In the genomic region with DNA sequence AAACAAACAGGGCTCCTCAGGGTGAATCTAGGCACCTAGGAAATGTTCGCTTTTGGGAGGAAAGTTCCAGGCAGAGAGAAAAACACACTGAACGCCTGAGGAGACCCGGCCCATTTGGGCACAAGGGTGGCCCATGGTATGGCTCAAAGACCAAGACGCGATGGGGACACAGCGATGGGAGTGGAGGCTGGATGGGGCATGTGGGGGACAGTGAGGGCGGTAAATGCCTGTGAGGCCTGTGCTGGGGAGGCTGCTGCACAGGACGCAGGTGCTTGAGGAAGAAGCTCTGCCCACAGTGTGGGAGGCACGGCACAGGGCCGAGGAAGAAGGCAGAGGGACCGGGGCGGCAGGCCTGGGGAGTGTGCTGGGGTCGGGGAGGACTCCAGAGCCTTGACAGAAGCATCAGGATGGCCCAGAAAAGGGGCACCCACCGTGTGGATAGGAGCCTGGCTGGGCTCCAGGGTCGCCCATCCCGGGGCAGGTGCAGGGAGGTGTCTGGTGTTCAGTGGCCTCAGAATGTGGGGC, we compare ENCODE assay signal across 20 cellular contexts.
"Had no signal": no experiment of that assay in that cellular context is flagged by ENCODE, and none has a peak within 500 bp of the region (broad histone marks: within the 10 kb centered on the region; RNA-seq: fewer than 3 reads in every experiment).

No MANE protein-coding gene starts in this region.

- H3K4me1 ChIP-seq: heart right ventricle, upper lobe of right lung had no signal

- ATAC-seq: activated T-cell treated with anti-CD3 and anti-CD28 coated beads, Interleukin-2, amount 50 U/mL, for 4 hours; heart right ventricle; left cardiac atrium; mucosa of descending colon; upper lobe of right lung had no signal

- H3K9me3 ChIP-seq: heart right ventricle, mucosa of descending colon, thyroid gland, upper lobe of right lung had no signal

- H3K27me3 ChIP-seq: heart right ventricle, thyroid gland, upper lobe of right lung had no signal

- H3K36me3 Mint-ChIP-seq: activated naive CD8-positive, alpha-beta T cell had no signal

- DNase-seq: activated CD4-positive, CD25-positive, alpha-beta regulatory T cell treated with anti-CD3 and anti-CD28 coated beads, Interleukin-2, amount 50 U/mL, for 72 hours; activated CD8-positive, alpha-beta memory T cell treated with anti-CD3 and anti-CD28 coated beads, Interleukin-2, amount 50 U/mL, for 48 hours; activated naive CD4-positive, alpha-beta T cell; activated T-cell treated with anti-CD3 and anti-CD28 coated beads, Interleukin-2, amount 50 U/mL, for 4 hours; amniotic stem cell; effector CD4-positive, alpha-beta T cell; heart right ventricle; islet precursor cell; left cardiac atrium; mesenchymal stem cell; mucosa of descending colon; stimulated activated CD4-positive, alpha-beta T cell treated with anti-CD3 and anti-CD28 coated beads, Interleukin-2, amount 100 ng/mL, for 48 hours; stimulated activated CD8-positive, alpha-beta memory T cell treated with anti-CD3 and anti-CD28 coated beads, Interleukin-4, amount 100 ng/mL, for 48 hours; stimulated activated naive CD4-positive, alpha-beta T cell treated with Interleukin-2 at 50 U/mL for 16 hours; substantia nigra; thyroid gland; upper lobe of right lung had no signal

- H3K9me3 Mint-ChIP-seq: activated T-cell treated with anti-CD3 and anti-CD28 coated beads, Interleukin-2, amount 50 U/mL, for 4 hours; activated T-helper 2 cell treated with anti-CD3 and anti-CD28 coated beads, Interferon-gamma antibody, Interleukin-2, Interleukin-4, amounts not matched to agents 10 μg/mL and 5 μg/mL and 100 μg/mL, durations not matched to agents 14 hours and 24 hours and 36 hours had no signal

- H3K4me3 Mint-ChIP-seq: activated naive CD8-positive, alpha-beta T cell; activated T-cell treated with anti-CD3 and anti-CD28 coated beads, Interleukin-2, amount 50 U/mL, for 4 hours had no signal

- H3K4me3 ChIP-seq: heart right ventricle, mucosa of descending colon, thyroid gland, upper lobe of right lung had no signal

- H3K36me3 ChIP-seq: heart right ventricle, thyroid gland, upper lobe of right lung had no signal

- H3K27ac Mint-ChIP-seq: activated naive CD8-positive, alpha-beta T cell; activated T-helper 2 cell treated with anti-CD3 and anti-CD28 coated beads, Interferon-gamma antibody, Interleukin-2, Interleukin-4, amounts not matched to agents 10 μg/mL and 5 μg/mL and 100 μg/mL, durations not matched to agents 14 hours and 24 hours and 36 hours had no signal

- H3K27me3 Mint-ChIP-seq: activated naive CD8-positive, alpha-beta T cell had no signal

- H3K27ac ChIP-seq: heart right ventricle, thyroid gland, upper lobe of right lung, VCaP had no signal
